In the genomic region with DNA sequence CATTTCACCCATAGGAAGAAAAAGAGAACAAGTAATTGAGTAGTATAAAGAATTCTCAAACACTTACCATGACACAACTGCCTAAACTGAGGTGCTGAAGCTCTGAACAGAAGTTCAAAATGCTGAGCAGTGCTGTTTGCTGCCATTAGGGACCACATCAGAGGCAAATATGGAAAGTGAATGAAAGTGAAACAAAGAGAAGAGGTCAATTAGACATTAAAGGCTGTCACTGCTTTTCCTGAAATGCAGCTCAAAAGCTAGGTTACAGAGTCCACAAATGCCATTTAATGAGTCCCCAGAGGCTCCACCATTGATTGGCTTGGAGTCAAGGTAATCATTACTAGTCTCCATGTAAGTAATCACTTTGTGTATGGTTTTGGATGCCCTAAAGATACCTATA, we compare ENCODE assay signal across 13 cellular contexts. TPM values are rescaled to one million over a fixed set of nuclear protein-coding genes. Genes with fewer than 3 reads are reported as not detected.
DNase-seq lines count a peak whose midpoint lies in the region; ATAC-seq and TF ChIP-seq lines count a peak whose summit lies in the region.
"Had no signal": no experiment of that assay in that cellular context is flagged by ENCODE, and none has a peak within 500 bp of the region (broad histone marks: within the 10 kb centered on the region; RNA-seq: fewer than 3 reads in every experiment).

No MANE protein-coding gene starts in this region.

- intact Hi-C loops in activated CD4-positive, alpha-beta T cell treated with anti-CD3 and anti-CD28 coated beads for 36 hours (cut with DNase I, micrococcal nuclease) = no loop called here
- intact Hi-C loops in left cardiac atrium (cut with DNase I) = no loop called here

- peaks cover 9% of the 10 kb centered on the region for H3K4me1 Mint-ChIP-seq in activated CD4-positive, alpha-beta T cell treated with anti-CD3 and anti-CD28 coated beads for 36 hours
- no peaks in the 10 kb centered on the region for H3K4me1 Mint-ChIP-seq in HFFc6 (ENCODE audit: low read depth)
- H3K4me1 Mint-ChIP-seq in stimulated activated effector memory CD8-positive, alpha-beta T cell treated with anti-CD3 and anti-CD28 coated beads, Interleukin-12 subunit alpha, Interleukin-12 subunit beta, amount 100 ng/mL, for 72 hours = peaks cover 10% of the 10 kb centered on the region
- H3K4me1 Mint-ChIP-seq in stimulated activated naive B cell treated with anti-CD40 and anti-IgM and Interleukin-4, amounts not matched to agents 10 μg/mL and 1 μg/mL and 100 μg/mL, for 72 hours = peaks cover 0 to 10% of the 10 kb centered on the region in 2 donors

- no peak for DNase-seq in activated CD4-positive, alpha-beta T cell treated with anti-CD3 and anti-CD28 coated beads for 36 hours
- DNase-seq in activated CD4-positive, alpha-beta T cell treated with anti-CD3 and anti-CD28 coated beads, Interleukin-2, amount 50 U/mL, for 4 hours = no peak
- DNase-seq in HFFc6 = no peak
- no peak for DNase-seq in stimulated activated effector memory CD8-positive, alpha-beta T cell treated with anti-CD3 and anti-CD28 coated beads, Interleukin-12 subunit alpha, Interleukin-12 subunit beta, amount 100 ng/mL, for 72 hours (ENCODE audit: low spot score in 2 of 2)
- no peak for DNase-seq in NCI-H524 treated with DMSO at 0.1 percent for 48 hours (lab: John Stamatoyannopoulos, UW)
- no peak for DNase-seq in left cardiac atrium
- DNase-seq in stimulated activated naive B cell treated with anti-CD40 and anti-IgM and Interleukin-4, amounts not matched to agents 10 μg/mL and 1 μg/mL and 100 μg/mL, for 72 hours = no peak
- DNase-seq: activated CD4-positive, alpha-beta T cell treated with anti-CD3 and anti-CD28 coated beads, Interleukin-2, amount 50 U/mL, for 1 hour; foreskin fibroblast; mucosa of descending colon had no signal

- POLR2A ChIA-PET in activated CD4-positive, alpha-beta T cell treated with anti-CD3 and anti-CD28 coated beads for 36 hours (lab: Charles Lee) = no interaction called here

- H3K36me3 Mint-ChIP-seq in activated CD4-positive, alpha-beta T cell treated with anti-CD3 and anti-CD28 coated beads for 36 hours (ENCODE audit: low read depth) = peaks cover 35% of the 10 kb centered on the region
- H3K36me3 Mint-ChIP-seq in HFFc6 (ENCODE audit: low read depth) = no peaks in the 10 kb centered on the region
- peaks cover 14% of the 10 kb centered on the region for H3K36me3 Mint-ChIP-seq in stimulated activated effector memory CD8-positive, alpha-beta T cell treated with anti-CD3 and anti-CD28 coated beads, Interleukin-12 subunit alpha, Interleukin-12 subunit beta, amount 100 ng/mL, for 72 hours
- H3K36me3 Mint-ChIP-seq in stimulated activated naive B cell treated with anti-CD40 and anti-IgM and Interleukin-4, amounts not matched to agents 10 μg/mL and 1 μg/mL and 100 μg/mL, for 72 hours = peaks cover 19 to 38% of the 10 kb centered on the region in 2 donors

- ATAC-seq in activated CD4-positive, alpha-beta T cell treated with anti-CD3 and anti-CD28 coated beads for 36 hours = peak; percentile 36
- ATAC-seq in HG03442 (IDR thresholded peaks at IDR 0.05; ENCODE audit: unreplicated experiment) (peak; percentile 88), left cardiac atrium (no peak)
- ATAC-seq in stimulated activated effector memory CD8-positive, alpha-beta T cell treated with anti-CD3 and anti-CD28 coated beads, Interleukin-12 subunit alpha, Interleukin-12 subunit beta, amount 100 ng/mL, for 72 hours = peak; percentile 24
- ATAC-seq in stimulated activated naive B cell treated with anti-CD40 and anti-IgM and Interleukin-4, amounts not matched to agents 10 μg/mL and 1 μg/mL and 100 μg/mL, for 72 hours (replicated peaks) = no peak
- ATAC-seq: mucosa of descending colon had no signal

- no peak overlapping the region for H3K27ac Mint-ChIP-seq in activated CD4-positive, alpha-beta T cell treated with anti-CD3 and anti-CD28 coated beads for 36 hours
- H3K27ac Mint-ChIP-seq in HFFc6 = peak overlapping the region; percentile 15; the same call in 1 of the 2 replicates
- no peak overlapping the region for H3K27ac Mint-ChIP-seq in stimulated activated effector memory CD8-positive, alpha-beta T cell treated with anti-CD3 and anti-CD28 coated beads, Interleukin-12 subunit alpha, Interleukin-12 subunit beta, amount 100 ng/mL, for 72 hours
- H3K27ac Mint-ChIP-seq in stimulated activated naive B cell treated with anti-CD40 and anti-IgM and Interleukin-4, amounts not matched to agents 10 μg/mL and 1 μg/mL and 100 μg/mL, for 72 hours = no peak overlapping the region

- CTCF ChIA-PET in activated CD4-positive, alpha-beta T cell treated with anti-CD3 and anti-CD28 coated beads for 36 hours (lab: Charles Lee) = no interaction called here

- no peaks in the 10 kb centered on the region for H3K9me3 Mint-ChIP-seq in activated CD4-positive, alpha-beta T cell treated with anti-CD3 and anti-CD28 coated beads for 36 hours (ENCODE audit: low read depth)
- no peaks in the 10 kb centered on the region for H3K9me3 Mint-ChIP-seq in HFFc6
- H3K9me3 Mint-ChIP-seq in stimulated activated effector memory CD8-positive, alpha-beta T cell treated with anti-CD3 and anti-CD28 coated beads, Interleukin-12 subunit alpha, Interleukin-12 subunit beta, amount 100 ng/mL, for 72 hours = no peaks in the 10 kb centered on the region
- H3K9me3 Mint-ChIP-seq in stimulated activated naive B cell treated with anti-CD40 and anti-IgM and Interleukin-4, amounts not matched to agents 10 μg/mL and 1 μg/mL and 100 μg/mL, for 72 hours = no peaks in the 10 kb centered on the region

- no peak for TF ChIP-seq CTCF in HFFc6 (IDR thresholded peaks at IDR 0.05)

- no peaks in the 10 kb centered on the region for H3K27me3 Mint-ChIP-seq in activated CD4-positive, alpha-beta T cell treated with anti-CD3 and anti-CD28 coated beads for 36 hours
- H3K27me3 Mint-ChIP-seq in HFFc6 (ENCODE audit: insufficient read depth) = no peaks in the 10 kb centered on the region; the same call in 1 of the 2 replicates
- no peaks in the 10 kb centered on the region for H3K27me3 Mint-ChIP-seq in stimulated activated naive B cell treated with anti-CD40 and anti-IgM and Interleukin-4, amounts not matched to agents 10 μg/mL and 1 μg/mL and 100 μg/mL, for 72 hours

- no peak overlapping the region for H3K4me3 Mint-ChIP-seq in activated CD4-positive, alpha-beta T cell treated with anti-CD3 and anti-CD28 coated beads for 36 hours
- H3K4me3 Mint-ChIP-seq in HFFc6 = no peak overlapping the region
- H3K4me3 Mint-ChIP-seq in stimulated activated effector memory CD8-positive, alpha-beta T cell treated with anti-CD3 and anti-CD28 coated beads, Interleukin-12 subunit alpha, Interleukin-12 subunit beta, amount 100 ng/mL, for 72 hours = no peak overlapping the region
- no peak overlapping the region for H3K4me3 Mint-ChIP-seq in stimulated activated naive B cell treated with anti-CD40 and anti-IgM and Interleukin-4, amounts not matched to agents 10 μg/mL and 1 μg/mL and 100 μg/mL, for 72 hours

RNA-seq across cellular contexts. Expression of a gene that starts 46.1 kb away (rescaled TPM):
- total RNA-seq in activated CD4-positive, alpha-beta T cell treated with anti-CD3 and anti-CD28 coated beads for 36 hours = not detected
- total RNA-seq in HFFc6 (2021; fragmentation: NEBNext Ultra II Directional; extraction: Animal tissue kit (Norgen Biotek cat#: 25700)) = under 1 TPM in 2 of 6 experiments, not detected in 4; 0.02 TPM
- total RNA-seq in left cardiac atrium = under 1 TPM in 1 of 2 donors, not detected in 1; 0.03 TPM
- total RNA-seq: bronchial epithelial cell, mucosa of descending colon, thoracic aorta had no signal

Comparison
In these comparisons a context has a peak if more than half of its experiments do, and no peak if none do; other contexts are left out.
1. ATAC-seq: peak in activated CD4-positive, alpha-beta T cell treated with anti-CD3 and anti-CD28 coated beads for 36 hours (single experiment), HG03442 (single experiment) and stimulated activated effector memory CD8-positive, alpha-beta T cell treated with anti-CD3 and anti-CD28 coated beads, Interleukin-12 subunit alpha, Interleukin-12 subunit beta, amount 100 ng/mL, for 72 hours (single experiment); none in left cardiac atrium (0 of 2) and stimulated activated naive B cell treated with anti-CD40 and anti-IgM and Interleukin-4, amounts not matched to agents 10 μg/mL and 1 μg/mL and 100 μg/mL, for 72 hours (0 of 2).